Comparison of ENCODE assay signal across 8 cellular contexts in the genomic region with DNA sequence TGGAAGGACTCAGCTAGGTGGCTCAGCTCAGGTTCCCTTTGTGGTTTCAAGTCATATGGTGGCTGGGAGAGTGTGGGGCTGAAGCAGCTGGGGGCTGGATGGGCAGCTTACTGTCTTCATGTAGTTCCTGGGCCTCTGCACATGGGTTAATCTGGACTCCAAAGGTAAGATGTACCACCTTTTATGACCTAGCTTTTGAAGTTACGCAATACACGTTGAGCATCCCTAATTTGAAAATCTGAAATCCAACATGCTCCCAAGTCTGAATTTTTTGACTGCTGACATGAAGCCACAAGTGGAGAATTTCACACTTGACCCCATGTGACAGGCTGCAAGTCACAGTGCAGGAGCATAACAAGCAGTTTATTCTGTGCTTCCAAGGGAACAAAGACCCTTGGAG.
"Had no signal": no experiment of that assay in that cellular context is flagged by ENCODE, and none has a peak within 500 bp of the region (broad histone marks: within the 10 kb centered on the region; RNA-seq: fewer than 3 reads in every experiment).

No MANE protein-coding gene starts in this region.

- H2AFZ ChIP-seq: GM23338 had no signal

- H3K4me2 ChIP-seq: GM23338 had no signal

- FAIRE-seq: HTR-8/SVneo had no signal

- H3K4me3 ChIP-seq: GM23338, HAP-1 had no signal

- H3K36me3 ChIP-seq: HAP-1 had no signal

- DNase-seq: H7, HFFc6, Kasumi-1, KG1 had no signal

- ATAC-seq: GM23338, HCT116 had no signal

- H3K4me1 ChIP-seq: HAP-1 had no signal

- H3K9me3 ChIP-seq: HAP-1 had no signal
